In genomic region chr10:125765835-125766234, GRCh38 we compare ENCODE assay signal across 7 cellular contexts. TPM values are rescaled to one million over a fixed set of nuclear protein-coding genes. Genes with fewer than 3 reads are reported as not detected.
"Had no signal": no experiment of that assay in that cellular context is flagged by ENCODE, and none has a peak within 500 bp of the region (broad histone marks: within the 10 kb centered on the region; RNA-seq: fewer than 3 reads in every experiment).

No MANE protein-coding gene starts in this region.

- H3K4me3 ChIP-seq: GM23338, K562 had no signal

- ATAC-seq: GM23338, K562 had no signal

- H3K27ac Mint-ChIP-seq: GM23338 had no signal

- H2AFZ ChIP-seq: GM23338 had no signal

- DNase-seq: H9, HCEC 1CT, IMR-90 had no signal

- H3K4me3 Mint-ChIP-seq: GM23338, H9 had no signal

- H3K4me2 ChIP-seq: GM23338 had no signal

- H3K9me3 Mint-ChIP-seq: GM23338, H9 had no signal

RNA-seq across cellular contexts. Expression of gene MMP21, which starts 9.8 kb away (rescaled TPM):
- total RNA-seq: GM23338, H1, H9, HT-29, IMR-90, K562 had no signal
- polyA plus RNA-seq: GM23338, H1, IMR-90, K562 had no signal
